ENCODE assay signal across 14 cellular contexts in genomic region chr6:89583559-89583958, GRCh38.
"Had no signal": no experiment of that assay in that cellular context is flagged by ENCODE, and none has a peak within 500 bp of the region (broad histone marks: within the 10 kb centered on the region; RNA-seq: fewer than 3 reads in every experiment).

No MANE protein-coding gene starts in this region.

- H3K27ac ChIP-seq: adrenal gland, colonic mucosa, heart right ventricle, sigmoid colon had no signal

- H3K27ac Mint-ChIP-seq: activated T-helper 17 cell treated with anti-CD3 and anti-CD28 coated beads, Interleukin-2, amount 50 U/mL, for 72 hours had no signal

- DNase-seq: activated CD4-positive, alpha-beta T cell treated with anti-CD3 and anti-CD28 coated beads, Interleukin-2, amount 50 U/mL, for 1 hour; activated naive CD4-positive, alpha-beta T cell treated with anti-CD3 and anti-CD28 coated beads, Interleukin-2, amount 50 U/mL, for 16 hours; activated T-cell treated with anti-CD3 and anti-CD28 coated beads for 4 hours; adrenal gland; colonic mucosa; heart right ventricle; left ventricle myocardium superior; sigmoid colon; stimulated activated CD4-positive, alpha-beta T cell treated with anti-CD3 and anti-CD28 coated beads, Interleukin-12 subunit alpha, Interleukin-12 subunit beta, amount 100 ng/mL, for 4 hours; stimulated activated naive CD4-positive, alpha-beta T cell treated with Interleukin-2 at 50 U/mL for 16 hours had no signal

- H3K27me3 Mint-ChIP-seq: activated T-helper 17 cell treated with anti-CD3 and anti-CD28 coated beads, Interleukin-2, amount 50 U/mL, for 72 hours had no signal

- FAIRE-seq: endothelial cell of umbilical vein, frontal cortex had no signal

- H3K4me3 Mint-ChIP-seq: activated T-helper 17 cell treated with anti-CD3 and anti-CD28 coated beads, Interleukin-2, amount 50 U/mL, for 72 hours; neural crest cell had no signal

- H3K9me3 ChIP-seq: adrenal gland, colonic mucosa, heart right ventricle, sigmoid colon had no signal

- H3K9me3 Mint-ChIP-seq: activated T-helper 17 cell treated with anti-CD3 and anti-CD28 coated beads, Interleukin-2, amount 50 U/mL, for 72 hours; neural crest cell had no signal

- H3K4me3 ChIP-seq: adrenal gland, colonic mucosa, heart right ventricle, sigmoid colon had no signal

- ATAC-seq: activated T-helper 17 cell treated with anti-CD3 and anti-CD28 coated beads, Interleukin-2, amount 50 U/mL, for 72 hours; heart right ventricle; left ventricle myocardium superior had no signal

- H3K36me3 ChIP-seq: adrenal gland, colonic mucosa, heart right ventricle, sigmoid colon had no signal

- H3K27me3 ChIP-seq: adrenal gland, colonic mucosa, heart right ventricle, sigmoid colon had no signal

- H3K4me1 ChIP-seq: adrenal gland, colonic mucosa, heart right ventricle, sigmoid colon had no signal

- H3K4me1 Mint-ChIP-seq: activated T-helper 17 cell treated with anti-CD3 and anti-CD28 coated beads, Interleukin-2, amount 50 U/mL, for 72 hours; neural crest cell had no signal
